ENCODE assay signal across 1 cellular context in genomic region chr21:46442938-46443337, GRCh38.
TF ChIP-seq lines count a peak whose summit lies in the region.

No MANE protein-coding gene starts in this region.

TF ChIP-seq in IMR-90, 13 proteins besides CTCF, POLR2A, EP300 and RAD21 (continued from another document):
- no peak for TF ChIP-seq ELK1 (IDR thresholded peaks at IDR 0.05; ENCODE audit: borderline replicate concordance, low read depth, low read length)
- TF ChIP-seq SMC3 (IDR thresholded peaks at IDR 0.05; ENCODE audit: low read depth, low read length): no peak
- no peak for TF ChIP-seq MAZ (IDR thresholded peaks at IDR 0.05; ENCODE audit: borderline replicate concordance, low read depth, low read length)
- peak; percentile 77 for TF ChIP-seq NFE2L2 (IDR thresholded peaks at IDR 0.05; ENCODE audit: low read depth, low read length)
- TF ChIP-seq FOS (IDR thresholded peaks at IDR 0.05; ENCODE audit: low read depth, low read length): no peak
- no peak for TF ChIP-seq BHLHE40 (IDR thresholded peaks at IDR 0.05; ENCODE audit: low read depth, low read length)
